Comparison of ENCODE assay signal across 24 cellular contexts in genomic region chr1:93955765-93956164, GRCh38.
"Had no signal": no experiment of that assay in that cellular context is flagged by ENCODE, and none has a peak within 500 bp of the region (broad histone marks: within the 10 kb centered on the region; RNA-seq: fewer than 3 reads in every experiment).

No MANE protein-coding gene starts in this region.

- H3K9me3 ChIP-seq: ovary, thyroid gland, upper lobe of right lung, uterus had no signal

- H3K4me2 ChIP-seq: neural progenitor cell had no signal

- H3K36me3 ChIP-seq: neural progenitor cell, ovary, stomach, thoracic aorta, thyroid gland, transverse colon, upper lobe of right lung, uterus had no signal

- H3K9ac ChIP-seq: neural progenitor cell, parathyroid adenoma had no signal

- H3K4me3 ChIP-seq: neural progenitor cell, ovary, psoas muscle, skin epidermis, stomach, thoracic aorta, thyroid gland, transverse colon, upper lobe of right lung, uterus had no signal

- H3K4me1 ChIP-seq: neural progenitor cell, parathyroid adenoma, psoas muscle, stomach, upper lobe of right lung, uterus had no signal

- H3K27ac ChIP-seq: neural progenitor cell, ovary, parathyroid adenoma, psoas muscle, skin epidermis, stomach, thoracic aorta, thyroid gland, transverse colon, upper lobe of right lung, uterus had no signal

- DNase-seq: naive thymus-derived CD4-positive, alpha-beta T cell; natural killer cell; occipital lobe; ovary; posterior cingulate gyrus; psoas muscle; right cardiac atrium; stimulated activated CD4-positive, alpha-beta T cell treated with anti-CD3 and anti-CD28 coated beads, Interleukin-15, amount 100 ng/mL, for 24 hours; stimulated activated CD4-positive, alpha-beta T cell treated with anti-CD3 and anti-CD28 coated beads, Interleukin-2, amount 100 ng/mL, for 24 hours; stimulated activated CD4-positive, alpha-beta T cell treated with anti-CD3 and anti-CD28 coated beads, Interleukin-2, amount 100 ng/mL, for 48 hours; stimulated activated CD4-positive, alpha-beta T cell treated with anti-CD3 and anti-CD28 coated beads, Interleukin-4, amount 100 ng/mL, for 24 hours; stimulated activated naive B cell treated with anti-CD40 and anti-IgM and Interleukin-4, amounts not matched to agents 10 μg/mL and 1 μg/mL and 100 μg/mL, for 72 hours; stimulated activated naive CD4-positive, alpha-beta T cell treated with Interleukin-2 at 50 U/mL for 16 hours; stomach; thyroid gland; transverse colon; upper lobe of right lung; uterus had no signal

- H2AFZ ChIP-seq: neural progenitor cell, parathyroid adenoma had no signal

- H3K27me3 ChIP-seq: neural progenitor cell, ovary, stomach, thyroid gland, transverse colon, upper lobe of right lung, uterus had no signal

- H3K79me2 ChIP-seq: parathyroid adenoma had no signal

- ATAC-seq: naive thymus-derived CD4-positive, alpha-beta T cell; natural killer cell; psoas muscle; right cardiac atrium; sciatic nerve; stimulated activated effector memory CD8-positive, alpha-beta T cell treated with anti-CD3 and anti-CD28 coated beads, Interleukin-12 subunit alpha, Interleukin-12 subunit beta, amount 100 ng/mL, for 72 hours; stimulated activated naive B cell treated with anti-CD40 and anti-IgM and Interleukin-4, amounts not matched to agents 10 μg/mL and 1 μg/mL and 100 μg/mL, for 72 hours; upper lobe of right lung had no signal
